In genomic region chr2:37638973-37639372, GRCh38 we compare ENCODE assay signal across 33 cellular contexts. TPM values are rescaled to one million over a fixed set of nuclear protein-coding genes. Genes with fewer than 3 reads are reported as not detected.
DNase-seq lines count a peak whose midpoint lies in the region; ATAC-seq and TF ChIP-seq lines count a peak whose summit lies in the region.
"Had no signal": no experiment of that assay in that cellular context is flagged by ENCODE, and none has a peak within 500 bp of the region (broad histone marks: within the 10 kb centered on the region; RNA-seq: fewer than 3 reads in every experiment).

No MANE protein-coding gene starts in this region.

- peaks cover 92 to 96% (median 95%) of the 10 kb centered on the region in 3 donors for H3K4me1 Mint-ChIP-seq in CD8-positive, alpha-beta memory T cell
- H3K4me1 Mint-ChIP-seq in activated T-helper 17 cell treated with anti-CD3 and anti-CD28 coated beads, Interleukin-2, amount 50 U/mL, for 72 hours = peaks cover 72% of the 10 kb centered on the region

- H3K27ac ChIP-seq in CD8-positive, alpha-beta memory T cell (ENCODE audit: low read depth, low read length) = no peak overlapping the region
- peak overlapping the region; percentile 4 for H3K27ac ChIP-seq in osteoblast (ENCODE audit: low read depth, low read length)
- H3K27ac ChIP-seq: 22Rv1, body of pancreas, foreskin keratinocyte, HL-60, KMS-11, SJCRH30, upper lobe of left lung had no signal

- in situ Hi-C loops in G401 (cut with HindIII; ENCODE audit: low sequenced_read_pairs) = no loop called here

- H3K4me1 ChIP-seq in CD8-positive, alpha-beta memory T cell (ENCODE audit: insufficient read depth, low read length) = peaks cover 50% of the 10 kb centered on the region
- peaks cover 55% of the 10 kb centered on the region for H3K4me1 ChIP-seq in osteoblast (ENCODE audit: insufficient read depth, low read length)
- H3K4me1 ChIP-seq: body of pancreas, SJCRH30 had no signal

- H3K4me2 ChIP-seq in osteoblast (ENCODE audit: insufficient read depth, low read length) = no peak overlapping the region
- H3K4me2 ChIP-seq: KMS-11 had no signal

- H3K27me3 ChIP-seq in CD8-positive, alpha-beta memory T cell (ENCODE audit: insufficient read depth, low read length, poor library complexity, severe bottlenecking) = no peaks in the 10 kb centered on the region
- no peaks in the 10 kb centered on the region for H3K27me3 ChIP-seq in osteoblast (ENCODE audit: insufficient read depth, low read length)
- H3K27me3 ChIP-seq: body of pancreas, foreskin keratinocyte, heart left ventricle, SJCRH30, upper lobe of left lung had no signal

- no peak overlapping the region for H3K4me3 ChIP-seq in CD8-positive, alpha-beta memory T cell (ENCODE audit: low read length)
- no peak overlapping the region for H3K4me3 ChIP-seq in osteoblast (ENCODE audit: insufficient read depth, low read length)
- H3K4me3 ChIP-seq: body of pancreas, heart left ventricle, SJCRH30, upper lobe of left lung had no signal

- H3K27ac Mint-ChIP-seq in CD8-positive, alpha-beta memory T cell = peak overlapping the region in 7 of 8 donors; percentile 9 to 96 (median 72)
- peak overlapping the region; percentile 92 for H3K27ac Mint-ChIP-seq in activated T-helper 17 cell treated with anti-CD3 and anti-CD28 coated beads, Interleukin-2, amount 50 U/mL, for 72 hours
- H3K27ac Mint-ChIP-seq: H9; stimulated activated naive B cell treated with anti-CD40 and anti-IgM and Interleukin-4, amounts not matched to agents 10 μg/mL and 1 μg/mL and 100 μg/mL, for 72 hours had no signal

- no peaks in the 10 kb centered on the region for H4K20me1 ChIP-seq in osteoblast (ENCODE audit: insufficient read depth, low read length)

- H3K27me3 Mint-ChIP-seq in CD8-positive, alpha-beta memory T cell = no peaks in the 10 kb centered on the region
- no peaks in the 10 kb centered on the region for H3K27me3 Mint-ChIP-seq in activated T-helper 17 cell treated with anti-CD3 and anti-CD28 coated beads, Interleukin-2, amount 50 U/mL, for 72 hours
- H3K27me3 Mint-ChIP-seq: stimulated activated naive B cell treated with anti-CD40 and anti-IgM and Interleukin-4, amounts not matched to agents 10 μg/mL and 1 μg/mL and 100 μg/mL, for 72 hours had no signal

- DNase-seq in DMS53 (lab: John Stamatoyannopoulos, UW) = peak; percentile 47
- no peak for DNase-seq in DMS53 treated with DMSO at 0.1 percent for 48 hours (lab: John Stamatoyannopoulos, UW; ENCODE audit: unreplicated experiment)
- no peak for DNase-seq in CD8-positive, alpha-beta memory T cell
- DNase-seq in osteoblast (ENCODE audit: insufficient read length, low spot score, missing footprints) = no peak
- no peak for DNase-seq in SK-N-DZ (ENCODE audit: low spot score)
- no peak for DNase-seq in G401 (ENCODE audit: low spot score)
- DNase-seq in NCI-H2029 treated with DMSO at 0.1 percent for 48 hours (lab: John Stamatoyannopoulos, UW) = no peak
- DNase-seq: activated naive CD4-positive, alpha-beta T cell; activated T-cell treated with anti-CD3 and anti-CD28 coated beads, Interleukin-2, amount 50 U/mL, for 4 hours; body of pancreas; cerebellar nuclear complex; dermis blood vessel endothelial cell; DMS 273 treated with DMSO at 0.1 percent for 48 hours; foreskin keratinocyte; H9; heart left ventricle; kidney; left ventricle myocardium superior; naive B cell; NCI-H1436; NCI-H748 treated with DMSO at 0.1 percent for 48 hours; RPMI8226; SJCRH30; stimulated activated CD4-positive, alpha-beta T cell treated with anti-CD3 and anti-CD28 coated beads, Interleukin-15, amount 100 ng/mL, for 24 hours; stimulated activated naive B cell treated with anti-CD40 and anti-IgM and Interleukin-4, amounts not matched to agents 10 μg/mL and 1 μg/mL and 100 μg/mL, for 72 hours; substantia nigra; T-helper 1 cell; upper lobe of left lung had no signal

- peaks cover 41 to 45% (median 44%) of the 10 kb centered on the region in 3 donors for H3K36me3 Mint-ChIP-seq in CD8-positive, alpha-beta memory T cell
- H3K36me3 Mint-ChIP-seq in activated T-helper 17 cell treated with anti-CD3 and anti-CD28 coated beads, Interleukin-2, amount 50 U/mL, for 72 hours (ENCODE audit: low read depth) = peaks cover 50% of the 10 kb centered on the region

- CTCF ChIA-PET in CD8-positive, alpha-beta memory T cell (lab: Charles Lee) = interaction anchor here (1.0 kb wide), 1 partner anchor 224 kb away, joined by 3 read pairs; no protein-coding TSS in a partner anchor

- H3K36me3 ChIP-seq in CD8-positive, alpha-beta memory T cell (ENCODE audit: insufficient read depth, low read length) = peaks cover under 1% of the 10 kb centered on the region
- H3K36me3 ChIP-seq in osteoblast (ENCODE audit: insufficient read depth, low read length) = peaks cover 24% of the 10 kb centered on the region

- H3K79me2 ChIP-seq in osteoblast (ENCODE audit: insufficient read depth, low read length) = peaks cover 21% of the 10 kb centered on the region

- H3K9me3 Mint-ChIP-seq in CD8-positive, alpha-beta memory T cell = no peaks in the 10 kb centered on the region
- H3K9me3 Mint-ChIP-seq in activated T-helper 17 cell treated with anti-CD3 and anti-CD28 coated beads, Interleukin-2, amount 50 U/mL, for 72 hours = no peaks in the 10 kb centered on the region
- H3K9me3 Mint-ChIP-seq: activated T-cell treated with anti-CD3 and anti-CD28 coated beads, Interleukin-2, amount 50 U/mL, for 4 hours; H9 had no signal

- H2AFZ ChIP-seq in osteoblast (ENCODE audit: low read length) = no peak overlapping the region

- no peak for ATAC-seq in activated T-helper 17 cell treated with anti-CD3 and anti-CD28 coated beads, Interleukin-2, amount 50 U/mL, for 72 hours (replicated peaks)
- ATAC-seq: activated T-cell treated with anti-CD3 and anti-CD28 coated beads, Interleukin-2, amount 50 U/mL, for 4 hours; body of pancreas; esophagus mucosa; foreskin keratinocyte; heart left ventricle; left ventricle myocardium superior; stimulated activated naive B cell treated with anti-CD40 and anti-IgM and Interleukin-4, amounts not matched to agents 10 μg/mL and 1 μg/mL and 100 μg/mL, for 72 hours had no signal

- peak; percentile 6 for TF ChIP-seq CTCF in osteoblast (IDR thresholded peaks at IDR 0.05; ENCODE audit: extremely low read depth, low read depth, low read length)

- no peaks in the 10 kb centered on the region for H3K9me3 ChIP-seq in CD8-positive, alpha-beta memory T cell (ENCODE audit: low read length)
- no peaks in the 10 kb centered on the region for H3K9me3 ChIP-seq in osteoblast (ENCODE audit: low read depth, low read length)
- H3K9me3 ChIP-seq: body of pancreas, heart left ventricle, SJCRH30, upper lobe of left lung had no signal

- H3K4me3 Mint-ChIP-seq in CD8-positive, alpha-beta memory T cell = no peak overlapping the region
- H3K4me3 Mint-ChIP-seq in activated T-helper 17 cell treated with anti-CD3 and anti-CD28 coated beads, Interleukin-2, amount 50 U/mL, for 72 hours = no peak overlapping the region
- H3K4me3 Mint-ChIP-seq: activated T-cell treated with anti-CD3 and anti-CD28 coated beads, Interleukin-2, amount 50 U/mL, for 4 hours; H9; naive B cell; stimulated activated naive B cell treated with anti-CD40 and anti-IgM and Interleukin-4, amounts not matched to agents 10 μg/mL and 1 μg/mL and 100 μg/mL, for 72 hours had no signal

- POLR2A ChIA-PET in CD8-positive, alpha-beta memory T cell (lab: Charles Lee) = no interaction called here

RNA-seq across cellular contexts. Expression of gene CDC42EP3, which starts 32.5 kb away (rescaled TPM):
- 10 to 100 TPM; 37.1 to 39.1 TPM for total RNA-seq in CD8-positive, alpha-beta memory T cell
- polyA plus RNA-seq in CD8-positive, alpha-beta memory T cell = 141 TPM
- 10 to 100 TPM; 33.5 to 40.9 TPM for total RNA-seq in activated T-helper 17 cell treated with anti-CD3 and anti-CD28 coated beads, Interleukin-2, amount 50 U/mL, for 72 hours
- total RNA-seq in osteoblast = 121 and 136 TPM in 2 replicates
- 16.9 and 26.3 TPM in 2 replicates for polyA plus RNA-seq in SK-N-DZ (2014; cell fraction: cytosol; rRNA removed)
- polyA plus RNA-seq in SK-N-DZ (2014; cell fraction: nucleus; rRNA removed) = 11.6 and 14.7 TPM in 2 replicates
- total RNA-seq in G401 (2014; rRNA removed; shearing (Covaris generic)) = 0.07 TPM in 1 of 2 replicates, not detected in the other

Comparison
In these comparisons a context has a peak if more than half of its experiments do, and no peak if none do; other contexts are left out.
1. RNA of gene CDC42EP3, which starts 32.5 kb away (total RNA-seq): 121 to 136 TPM in osteoblast, 33.5 to 40.9 TPM in activated T-helper 17 cell treated with anti-CD3 and anti-CD28 coated beads, Interleukin-2, amount 50 U/mL, for 72 hours and 37.1 to 39.1 TPM in CD8-positive, alpha-beta memory T cell; 0.07 TPM in G401; every median in the first group is over 10 times any median in the second.